ENCODE assay signal across 16 cellular contexts in genomic region chr12:91921555-91921954, GRCh38.
DNase-seq lines count a peak whose midpoint lies in the region; ATAC-seq and TF ChIP-seq lines count a peak whose summit lies in the region.
"Had no signal": no experiment of that assay in that cellular context is flagged by ENCODE, and none has a peak within 500 bp of the region (broad histone marks: within the 10 kb centered on the region; RNA-seq: fewer than 3 reads in every experiment).

No MANE protein-coding gene starts in this region.

- no peak overlapping the region for H2AK5ac ChIP-seq in IMR-90 (ENCODE audit: low read depth, low read length)

- no peak overlapping the region for H3K4me3 ChIP-seq in IMR-90 (ENCODE audit: insufficient read depth, low read depth, low read length)
- H3K4me3 ChIP-seq in naive thymus-derived CD4-positive, alpha-beta T cell (ENCODE audit: low read length), result no peak overlapping the region
- H3K4me3 ChIP-seq: BLaER1 had no signal

- H2BK15ac ChIP-seq in IMR-90 (ENCODE audit: low read depth, low read length), result no peak overlapping the region

- DNase-seq in DMS 273 treated with DMSO at 0.1 percent for 48 hours (lab: John Stamatoyannopoulos, UW), result peak; percentile 12
- no peak for DNase-seq in IMR-90
- DNase-seq in amniotic epithelial cell (ENCODE audit: low read depth), result peak; percentile 2
- no peak for DNase-seq in naive thymus-derived CD4-positive, alpha-beta T cell
- no peak for DNase-seq in erythroblast (lab: John Stamatoyannopoulos, UW)
- DNase-seq in left ventricle myocardium superior, result no peak
- DNase-seq in Kasumi-1 (lab: John Stamatoyannopoulos, UW), result no peak
- DNase-seq: HCEC 1CT, NCI-H1048, NCI-H187 treated with DMSO at 0.1 percent for 48 hours, NCI-H510A, Right ventricle myocardium superior, SK-N-SH had no signal

- no peaks in the 10 kb centered on the region for H3K79me1 ChIP-seq in IMR-90 (ENCODE audit: low read depth in 1 of 2, low read length in 2 of 2)

- intact Hi-C loops in IMR-90 (cut with micrococcal nuclease), result no loop called here
- intact Hi-C loops in naive thymus-derived CD4-positive, alpha-beta T cell (cut with micrococcal nuclease), result no loop called here
- intact Hi-C loops in left ventricle myocardium superior (cut with micrococcal nuclease), result no loop called here

- H3K27me3 ChIP-seq in IMR-90 (ENCODE audit: control insufficient read depth, insufficient read depth, low read length), result no peaks in the 10 kb centered on the region
- no peaks in the 10 kb centered on the region for H3K27me3 ChIP-seq in naive thymus-derived CD4-positive, alpha-beta T cell (ENCODE audit: control insufficient read depth in 2 of 2, insufficient read depth in 2 of 2, low read length in 2 of 2)
- H3K27me3 ChIP-seq: BLaER1 had no signal

- no peak overlapping the region for H2BK20ac ChIP-seq in IMR-90 (ENCODE audit: low read depth, low read length)

- H3K9ac ChIP-seq in IMR-90 (ENCODE audit: low read depth, low read length), result no peak overlapping the region
- H3K9ac ChIP-seq: BLaER1, SK-N-SH had no signal

- peak overlapping the region in 5 of 9 donors; percentile 5 to 63 (median 41) for H3K27ac Mint-ChIP-seq in naive thymus-derived CD4-positive, alpha-beta T cell

- H3K4me1 ChIP-seq in IMR-90 (ENCODE audit: control insufficient read depth, insufficient read depth, low read length), result peaks cover 15% of the 10 kb centered on the region
- H3K4me1 ChIP-seq in naive thymus-derived CD4-positive, alpha-beta T cell (ENCODE audit: control insufficient read depth in 2 of 2, insufficient read depth in 2 of 2, low read length in 2 of 2), result peaks cover 0 to 11% of the 10 kb centered on the region in 2 donors
- H3K4me1 ChIP-seq: BLaER1 had no signal

- peaks cover 0 to 15% (median 4%) of the 10 kb centered on the region in 11 donors for H3K9me3 Mint-ChIP-seq in naive thymus-derived CD4-positive, alpha-beta T cell

- H2BK5ac ChIP-seq in IMR-90 (ENCODE audit: low read depth, low read length, poor library complexity, severe bottlenecking), result no peak overlapping the region

- TF ChIP-seq POLR2A in IMR-90 (IDR thresholded peaks at IDR 0.05; ENCODE audit: low read depth, low read length), result no peak
- no peak for TF ChIP-seq POLR2A in erythroblast (IDR thresholded peaks at IDR 0.05; ENCODE audit: low read length)

- CTCF ChIA-PET in IMR-90 (lab: Yijun Ruan, JAX), result interaction anchor here (1.0 kb wide), 1 partner anchor 91 kb away, joined by 3 read pairs; no protein-coding TSS in a partner anchor
- CTCF ChIA-PET in naive thymus-derived CD4-positive, alpha-beta T cell (lab: Charles Lee), result interaction anchor here (0.6 to 2.2 kb wide), 4 partner anchors 10 to 322 kb away, joined by 3 to 6 read pairs (median 4); no protein-coding TSS in a partner anchor

- no peak for ATAC-seq in IMR-90 (ENCODE audit: low read depth)
- no peak for ATAC-seq in naive thymus-derived CD4-positive, alpha-beta T cell
- no peak for ATAC-seq in HG02938 (IDR thresholded peaks at IDR 0.05; ENCODE audit: unreplicated experiment)
- ATAC-seq in left ventricle myocardium superior, result no peak
- ATAC-seq: Panc1 had no signal

- no peak for TF ChIP-seq RAD21 in IMR-90 (IDR thresholded peaks at IDR 0.05; ENCODE audit: low read length)

- no peak overlapping the region for H3K56ac ChIP-seq in IMR-90 (ENCODE audit: extremely low read depth, insufficient read depth, low read length)

- no peak overlapping the region for H4K91ac ChIP-seq in IMR-90 (ENCODE audit: insufficient read depth, low read depth, low read length)

- no peaks in the 10 kb centered on the region for H3K9me3 ChIP-seq in IMR-90 (ENCODE audit: control insufficient read depth, insufficient read depth, low read length)
- no peaks in the 10 kb centered on the region for H3K9me3 ChIP-seq in naive thymus-derived CD4-positive, alpha-beta T cell (ENCODE audit: control insufficient read depth in 2 of 3, low read length in 3 of 3)
- H3K9me3 ChIP-seq: SK-N-SH had no signal

- H4K5ac ChIP-seq in IMR-90 (ENCODE audit: low read depth, low read length), result no peak overlapping the region; the same call in 1 of the 2 replicates

- no CpG with 5 or more reads among the region's 2 CpGs for WGBS in IMR-90 (ENCODE audit: extremely low coverage in 2 of 2, insufficient read length in 1 of 2), 2 experiments

- TF ChIP-seq CTCF in IMR-90 (conservative IDR thresholded peaks at IDR 0.05; ENCODE audit: low read depth, low read length), result no peak

- H3K4me2 ChIP-seq in IMR-90 (ENCODE audit: low read depth, low read length), result no peak overlapping the region
- H3K4me2 ChIP-seq: BLaER1, SK-N-SH had no signal

- no peak overlapping the region; the same call in 1 of the 2 replicates for H3K14ac ChIP-seq in IMR-90 (replicated peaks; ENCODE audit: low read depth, low read length)

- H3K27ac ChIP-seq in IMR-90 (ENCODE audit: insufficient read depth, low read length), result no peak overlapping the region
- H3K27ac ChIP-seq in naive thymus-derived CD4-positive, alpha-beta T cell (ENCODE audit: low read depth, low read length), result no peak overlapping the region
- H3K27ac ChIP-seq: BLaER1 had no signal

- BruUV-seq in IMR-90 (replicated peaks; lab: Mats Ljungman, UMichigan), result no TSS peak

- no peak overlapping the region for H3K4ac ChIP-seq in IMR-90 (ENCODE audit: low read depth, low read length)

- H4K8ac ChIP-seq in IMR-90 (ENCODE audit: low read depth in 2 of 2, low read length in 2 of 2), result no peak overlapping the region

- H3K9me1 ChIP-seq in IMR-90 (ENCODE audit: insufficient read depth, low read length), result no peaks in the 10 kb centered on the region; the same call in 1 of the 2 replicates

- in situ Hi-C loops in IMR-90 (cut with MboI; ENCODE audit: low sequenced_read_pairs), result no loop called here

- POLR2A ChIA-PET in IMR-90 (lab: Charles Lee; ENCODE audit: unreplicated experiment), result no interaction called here
- POLR2A ChIA-PET in naive thymus-derived CD4-positive, alpha-beta T cell (lab: Charles Lee), result interaction anchor here (0.6 to 1.6 kb wide), 2 partner anchors 10 to 415 kb away, joined by 3 to 6 read pairs; no protein-coding TSS in a partner anchor

- H3K4me3 Mint-ChIP-seq in naive thymus-derived CD4-positive, alpha-beta T cell, result peak overlapping the region in 2 of 10 donors; percentile 0 to 6

- no peaks in the 10 kb centered on the region for H3K27me3 Mint-ChIP-seq in naive thymus-derived CD4-positive, alpha-beta T cell

- no peak overlapping the region for H3K23ac ChIP-seq in IMR-90 (ENCODE audit: low read depth, low read length)

- H3K18ac ChIP-seq in IMR-90 (ENCODE audit: low read depth, low read length), result peak overlapping the region; percentile 72

- no peak overlapping the region for H2BK120ac ChIP-seq in IMR-90 (ENCODE audit: low read depth, low read length)

- dilution Hi-C loops in IMR-90 (cut with HindIII; ENCODE audit: low sequenced_read_pairs, unreplicated experiment), result no loop called here

- H4K20me1 ChIP-seq in IMR-90 (ENCODE audit: insufficient read depth, low read length), result no peaks in the 10 kb centered on the region
- H4K20me1 ChIP-seq: BLaER1 had no signal

- H3K36me3 Mint-ChIP-seq in naive thymus-derived CD4-positive, alpha-beta T cell, result peaks cover 0 to 9% (median 2%) of the 10 kb centered on the region in 5 donors

- H3K36me3 ChIP-seq in IMR-90 (ENCODE audit: control insufficient read depth, insufficient read depth, low read length), result no peaks in the 10 kb centered on the region
- H3K36me3 ChIP-seq in naive thymus-derived CD4-positive, alpha-beta T cell (ENCODE audit: control insufficient read depth in 2 of 3, insufficient read depth in 3 of 3, low read length in 3 of 3), result no peaks in the 10 kb centered on the region
- H3K36me3 ChIP-seq: BLaER1 had no signal

- H2AK9ac ChIP-seq in IMR-90 (replicated peaks; ENCODE audit: low read depth, low read length, poor library complexity), result no peak overlapping the region

- peaks cover 13 to 50% (median 35%) of the 10 kb centered on the region in 7 donors for H3K4me1 Mint-ChIP-seq in naive thymus-derived CD4-positive, alpha-beta T cell

- no peak overlapping the region for H2AFZ ChIP-seq in IMR-90 (replicated peaks; ENCODE audit: low read length, poor library complexity)

TF ChIP-seq in IMR-90, 13 proteins besides CTCF, POLR2A, EP300 and RAD21:
- TF ChIP-seq USF2 (IDR thresholded peaks at IDR 0.05; ENCODE audit: low read depth, low read length) (no peak), NFE2L2 (IDR thresholded peaks at IDR 0.05; ENCODE audit: low read depth, low read length) (no peak), CHD1 (IDR thresholded peaks at IDR 0.05; ENCODE audit: low read depth, low read length) (no peak)
TF ChIP-seq in IMR-90: peak in this region for 0.

Comparison
In these comparisons a context has a peak if more than half of its experiments do, and no peak if none do; other contexts are left out.
1. DNase-seq: peak in DMS 273 treated with DMSO at 0.1 percent for 48 hours (single experiment) and amniotic epithelial cell (single experiment); none in IMR-90 (single experiment), naive thymus-derived CD4-positive, alpha-beta T cell (0 of 9), erythroblast (0 of 2), left ventricle myocardium superior (single experiment) and Kasumi-1 (0 of 2).